Comparison of ENCODE assay signal across 9 cellular contexts in genomic region chr7:29146888-29147609, GRCh38. TPM values are rescaled to one million over a fixed set of nuclear protein-coding genes. Genes with fewer than 3 reads are reported as not detected.
DNase-seq lines count a peak whose midpoint lies in the region; FAIRE-seq and TF ChIP-seq lines count a peak whose summit lies in the region.
"Had no signal": no experiment of that assay in that cellular context is flagged by ENCODE, and none has a peak within 500 bp of the region (broad histone marks: within the 10 kb centered on the region; RNA-seq: fewer than 3 reads in every experiment).

No MANE protein-coding gene starts in this region.

- peak; percentile 12 for DNase-seq in SK-N-DZ (ENCODE audit: low spot score)
- DNase-seq in islet precursor cell = peak; percentile 70
- no peak for DNase-seq in GM12892 (ENCODE audit: insufficient read length)
- no peak for DNase-seq in NCI-H2171 treated with DMSO at 0.1 percent for 48 hours (lab: John Stamatoyannopoulos, UW)
- DNase-seq in GM19240 (ENCODE audit: insufficient read length, low spot score) = no peak
- no peak for DNase-seq in activated CD8-positive, alpha-beta memory T cell treated with anti-CD3 and anti-CD28 coated beads for 24 hours

- H3K4me2 ChIP-seq in Loucy (ENCODE audit: low read depth, low read length, poor library complexity, severe bottlenecking) = peak overlapping the region; percentile 70

- H3K27me3 ChIP-seq in Loucy (ENCODE audit: insufficient read depth, low read length, poor library complexity, severe bottlenecking) (no peaks in the 10 kb centered on the region), subcutaneous abdominal adipose tissue (ENCODE audit: control insufficient read depth in 5 of 5, insufficient read depth in 4 of 5, low read length in 5 of 5) (peaks cover 6 to 18% (median 9%) of the 10 kb centered on the region in 5 donors)

- no peak for TF ChIP-seq POLR2A in GM12892 (IDR thresholded peaks at IDR 0.05; ENCODE audit: low read depth, low read length)

- peak overlapping the region; percentile 81 for H2AFZ ChIP-seq in Loucy (ENCODE audit: low read length)

- H3K9ac ChIP-seq in Loucy (ENCODE audit: low read depth, low read length, poor library complexity, severe bottlenecking) = peak overlapping the region; percentile 69
- H3K9ac ChIP-seq in subcutaneous abdominal adipose tissue (ENCODE audit: low read length in 5 of 5) = peak overlapping the region in 2 of 5 donors; percentile 6 to 17

- FAIRE-seq in GM12892 (lab: Jason Lieb, UNC) = no peak

- no peaks in the 10 kb centered on the region for H3K79me2 ChIP-seq in Loucy (ENCODE audit: insufficient read depth, low read length)

- H3K4me1 ChIP-seq in Loucy (ENCODE audit: insufficient read depth, low read length, poor library complexity, severe bottlenecking) (no peaks in the 10 kb centered on the region), subcutaneous abdominal adipose tissue (ENCODE audit: control insufficient read depth in 5 of 5, insufficient read depth in 5 of 5, low read length in 5 of 5) (peaks cover 0 to 19% (median 18%) of the 10 kb centered on the region in 5 donors)

- H4K20me1 ChIP-seq in Loucy (ENCODE audit: insufficient read depth, low read length, poor library complexity, severe bottlenecking) = no peaks in the 10 kb centered on the region

- no peaks in the 10 kb centered on the region for H3K9me2 ChIP-seq in Loucy (replicated peaks; ENCODE audit: low read depth, low read length)

- H3K4me3 ChIP-seq in Loucy (ENCODE audit: low read length, poor library complexity, severe bottlenecking) = peak overlapping the region; percentile 72
- peak overlapping the region; percentile 57 to 67 (median 65) for H3K4me3 ChIP-seq in subcutaneous abdominal adipose tissue (ENCODE audit: low read depth in 1 of 5, low read length in 5 of 5)
- H3K4me3 ChIP-seq: lung had no signal

- no peaks in the 10 kb centered on the region for H3K9me3 ChIP-seq in Loucy (ENCODE audit: insufficient read depth, low read depth, low read length)
- H3K9me3 ChIP-seq in subcutaneous abdominal adipose tissue (ENCODE audit: control insufficient read depth in 5 of 5, low read length in 5 of 5) = peaks cover 0 to 3% (median 0%) of the 10 kb centered on the region in 5 donors

- no peak for TF ChIP-seq CTCF in Loucy (conservative IDR thresholded peaks at IDR 0.05; ENCODE audit: low read length)

- no peaks in the 10 kb centered on the region for H3F3A ChIP-seq in Loucy (ENCODE audit: low read depth)

- no peak overlapping the region for H3K27ac ChIP-seq in subcutaneous abdominal adipose tissue (ENCODE audit: low read depth, low read length)

- no peaks in the 10 kb centered on the region for H3K36me3 ChIP-seq in Loucy (ENCODE audit: insufficient read depth, low read length)
- no peaks in the 10 kb centered on the region for H3K36me3 ChIP-seq in subcutaneous abdominal adipose tissue (ENCODE audit: control insufficient read depth in 5 of 5, insufficient read depth in 5 of 5, low read length in 5 of 5)

RNA-seq across cellular contexts. Expression of gene CPVL, which starts 0.7 kb away (rescaled TPM):
- 29.0 and 32.4 TPM in 2 replicates for polyA plus RNA-seq in SK-N-DZ (2014; cell fraction: cytosol; rRNA removed)
- 13.0 and 20.8 TPM in 2 replicates for polyA plus RNA-seq in SK-N-DZ (2014; cell fraction: nucleus; rRNA removed)
- not detected for polyA plus RNA-seq in GM12892 (2012; ENCODE audit: missing spikeins)

RNA-seq across cellular contexts. Expression of gene CHN2, which starts 47.5 kb away (rescaled TPM):
- 13.8 and 22.4 TPM in 2 replicates for polyA plus RNA-seq in SK-N-DZ (2014; cell fraction: cytosol; rRNA removed)
- polyA plus RNA-seq in SK-N-DZ (2014; cell fraction: nucleus; rRNA removed) = 6.8 and 12.9 TPM in 2 replicates
- not detected for polyA plus RNA-seq in GM12892 (2012; ENCODE audit: missing spikeins)

Comparison
In these comparisons a context has a peak if more than half of its experiments do, and no peak if none do; other contexts are left out.
1. DNase-seq: peak in SK-N-DZ (single experiment) and islet precursor cell (single experiment); none in GM12892 (single experiment), NCI-H2171 treated with DMSO at 0.1 percent for 48 hours (single experiment), GM19240 (single experiment) and activated CD8-positive, alpha-beta memory T cell treated with anti-CD3 and anti-CD28 coated beads for 24 hours (single experiment).